21 cellular contexts compared by ENCODE assay signal in genomic region chr7:6505685-6506559, GRCh38. TPM values are rescaled to one million over a fixed set of nuclear protein-coding genes. Genes with fewer than 3 reads are reported as not detected.
DNase-seq lines count a peak whose midpoint lies in the region; ATAC-seq, FAIRE-seq and TF ChIP-seq lines count a peak whose summit lies in the region.
"Had no signal": no experiment of that assay in that cellular context is flagged by ENCODE, and none has a peak within 500 bp of the region (broad histone marks: within the 10 kb centered on the region; RNA-seq: fewer than 3 reads in every experiment).

No MANE protein-coding gene starts in this region.

- H4K20me1 ChIP-seq in BLaER1 (peaks cover 57% of the 10 kb centered on the region), H1 (replicated peaks in 1 of 2; ENCODE audit: control insufficient read depth in 1 of 2, insufficient read depth in 2 of 2, low read length in 2 of 2) (no peaks in the 10 kb centered on the region)

- H3K79me1 ChIP-seq in H1 (ENCODE audit: low read depth, low read length) = no peaks in the 10 kb centered on the region

- POLR2A ChIA-PET in A549 (lab: Yijun Ruan, JAX) (no interaction called here), H1 (lab: Charles Lee; ENCODE audit: partially characterized antibody) (no interaction called here)

- H4K91ac ChIP-seq in H1 (replicated peaks; ENCODE audit: insufficient read length, low read length) = no peak overlapping the region

- H2BK12ac ChIP-seq in H1 (ENCODE audit: low read depth, low read length) = no peak overlapping the region

- H3K27me3 ChIP-seq in BLaER1 = no peaks in the 10 kb centered on the region
- H3K27me3 ChIP-seq in H1 (replicated peaks in 1 of 4; ENCODE audit: control insufficient read depth in 3 of 4, extremely low read depth in 1 of 4, insufficient read depth in 3 of 4, low read length in 3 of 4) = peaks cover 0 to 5% (median 1%) of the 10 kb centered on the region in 4 experiments; a peak in 4 of 7 replicates
- no peaks in the 10 kb centered on the region for H3K27me3 ChIP-seq in lower lobe of right lung (ENCODE audit: low read depth)
- H3K27me3 ChIP-seq: breast epithelium, heart left ventricle, tibial nerve had no signal

- H3K4me1 ChIP-seq in A549 (no peaks in the 10 kb centered on the region), BLaER1 (peaks cover 25% of the 10 kb centered on the region), H1 (replicated peaks in 1 of 4; ENCODE audit: control insufficient read depth in 3 of 4, insufficient read depth in 4 of 4, low read length in 3 of 4) (peaks cover 0 to 14% (median 6%) of the 10 kb centered on the region in 4 experiments; a peak in 6 of 7 replicates), lower lobe of right lung (peaks cover 14% of the 10 kb centered on the region)

- H3K27ac ChIP-seq in A549 (no peak overlapping the region), BLaER1 (no peak overlapping the region), H1 (ENCODE audit: low read depth, low read length) (no peak overlapping the region), lower lobe of right lung (no peak overlapping the region)
- H3K27ac ChIP-seq: GM23248, heart left ventricle, tibial nerve had no signal

- H4K5ac ChIP-seq in H1 (ENCODE audit: insufficient read length, low read depth, low read length) = no peak overlapping the region

- no peak overlapping the region; the same call in 1 of the 2 replicates for H3K9ac ChIP-seq in BLaER1
- H3K9ac ChIP-seq in H1 (replicated peaks in 1 of 4; ENCODE audit: extremely low read depth in 1 of 4, low read depth in 3 of 4, low read length in 3 of 4) = no peak overlapping the region
- H3K9ac ChIP-seq: GM23248 had no signal

- H2AK5ac ChIP-seq in H1 (ENCODE audit: low read depth, low read length) = no peak overlapping the region

- no peak overlapping the region for H3K4ac ChIP-seq in H1 (replicated peaks; ENCODE audit: insufficient read length, low read depth, low read length)

- CTCF ChIA-PET in A549 (lab: Yijun Ruan, JAX) = interaction anchor here (1.5 kb wide), 1 partner anchor 53 kb away, joined by 3 read pairs; no protein-coding TSS in a partner anchor
- CTCF ChIA-PET in H1 (lab: Charles Lee; ENCODE audit: partially characterized antibody) = interaction anchor here (0.9 to 1.4 kb wide), 3 partner anchors 9 to 69 kb away, joined by 4 to 5 read pairs (median 5); no protein-coding TSS in a partner anchor

- WGBS in A549 (ENCODE audit: missing lambda C conversion rate) = 26% methylated on average over 17 of the region's 20 CpGs
- 87% methylated on average over 20 of the region's 20 CpGs; no CpG with 5 or more reads in 1 of the 2 experiments for WGBS in H1 (ENCODE audit: extremely low coverage in 1 of 2, insufficient coverage in 1 of 2, insufficient read length in 1 of 2, insufficient replicate concordance in 2 of 2, low coverage in 1 of 2, low lambda C conversion rate in 2 of 2, missing lambda C conversion rate in 1 of 2), 2 experiments

- H3K4me3 ChIP-seq in A549 (no peak overlapping the region), BLaER1 (no peak overlapping the region), H1 (ENCODE audit: extremely low read depth in 1 of 4, insufficient read depth in 2 of 4, low read depth in 3 of 4, low read length in 4 of 4) (no peak overlapping the region), lower lobe of right lung (no peak overlapping the region)
- H3K4me3 ChIP-seq: GM23248, tibial nerve had no signal

- no peak overlapping the region; the same call in 1 of the 2 replicates for H4K8ac ChIP-seq in H1 (ENCODE audit: extremely low read depth, insufficient read depth, low read length)

- DNase-seq in A549 (ENCODE audit: low read depth in 1 of 2, low spot score in 1 of 2) = no peak
- DNase-seq in NCI-H69 (lab: John Stamatoyannopoulos, UW) = peak; percentile 29
- DNase-seq in H1 (ENCODE audit: low read depth in 1 of 2, low spot score in 2 of 2) = no peak
- DNase-seq in lower lobe of right lung = no peak
- DNase-seq in iPS-NIHi11 (ENCODE audit: low spot score) = no peak
- DNase-seq: activated CD4-positive, alpha-beta T cell treated with anti-CD3 and anti-CD28 coated beads for 48 hours; COR-L47; cortex of kidney; GM23248; heart left ventricle; NCI-H1048; NCI-H2081 treated with DMSO at 0.1 percent for 48 hours; small intestine; stimulated activated naive CD4-positive, alpha-beta T cell treated with Interleukin-2 at 50 U/mL for 16 hours had no signal

- no peak for ATAC-seq in A549
- no peak for ATAC-seq in lower lobe of right lung
- ATAC-seq in GM21447 (IDR thresholded peaks at IDR 0.05; ENCODE audit: unreplicated experiment) = no peak
- ATAC-seq: heart left ventricle, left lung had no signal

- TF ChIP-seq EP300 in A549 (IDR thresholded peaks at IDR 0.05) = no peak
- TF ChIP-seq EP300 in H1 (IDR thresholded peaks at IDR 0.05; ENCODE audit: borderline replicate concordance in 1 of 2, low read depth in 2 of 2, low read length in 2 of 2) = no peak

- H2BK20ac ChIP-seq in H1 (ENCODE audit: low read length) = no peak overlapping the region

- no peak for TF ChIP-seq POLR2A in A549 (IDR thresholded peaks at IDR 0.05; ENCODE audit: low read length)
- TF ChIP-seq POLR2A in H1 (IDR thresholded peaks at IDR 0.05; ENCODE audit: control extremely low read depth in 1 of 2, low read depth in 2 of 2, low read length in 2 of 2) = no peak

- no peak overlapping the region for H3K56ac ChIP-seq in H1 (replicated peaks; ENCODE audit: insufficient read length, low read depth, low read length)

- peaks cover 11% of the 10 kb centered on the region; the same call in 1 of the 2 replicates for H3K23me2 ChIP-seq in H1 (ENCODE audit: low read depth, low read length)

- FAIRE-seq in A549 (lab: Jason Lieb, UNC) (no peak), H1 (lab: Jason Lieb, UNC) (no peak)
- FAIRE-seq: small intestine, TTC549 had no signal

- TF ChIP-seq RAD21 in A549 (conservative IDR thresholded peaks at IDR 0.05 in 1 of 2, IDR thresholded peaks at IDR 0.05 in 1 of 2) (no peak), H1 (IDR thresholded peaks at IDR 0.05 in 1 of 2, conservative IDR thresholded peaks at IDR 0.05 in 1 of 2; ENCODE audit: low read depth in 2 of 2, low read length in 2 of 2) (no peak)

- H3K4me2 ChIP-seq in A549 (peak overlapping the region; percentile 22; the same call in 2 of the 3 replicates), BLaER1 (peak overlapping the region; percentile 98), H1 (ENCODE audit: insufficient read depth in 1 of 2, low read depth in 2 of 2, low read length in 2 of 2) (no peak overlapping the region; a peak in 1 of 4 replicates)

- H2BK5ac ChIP-seq in H1 (ENCODE audit: low read depth, low read length) = no peak overlapping the region

- H3K36me3 ChIP-seq in BLaER1 (peaks cover 76% of the 10 kb centered on the region), H1 (ENCODE audit: control insufficient read depth in 2 of 4, insufficient read depth in 4 of 4, low read length in 3 of 4) (no peaks in the 10 kb centered on the region), lower lobe of right lung (no peaks in the 10 kb centered on the region)
- H3K36me3 ChIP-seq: breast epithelium, heart left ventricle, left lung, tibial nerve had no signal

- H3K14ac ChIP-seq in H1 (ENCODE audit: insufficient read length) = no peak overlapping the region

- intact Hi-C loops in lower lobe of right lung (cut with DNase I) = no loop called here

- H2BK120ac ChIP-seq in H1 (replicated peaks; ENCODE audit: low read depth, low read length) = no peak overlapping the region

- no peak overlapping the region for H2AFZ ChIP-seq in H1 (ENCODE audit: low read length)
- H2AFZ ChIP-seq: GM23248 had no signal

- H3K9me3 ChIP-seq in A549 (no peaks in the 10 kb centered on the region), BLaER1 (no peaks in the 10 kb centered on the region), H1 (ENCODE audit: insufficient read depth in 2 of 2, low read depth in 1 of 2, low read length in 1 of 2) (no peaks in the 10 kb centered on the region), lower lobe of right lung (no peaks in the 10 kb centered on the region)
- H3K9me3 ChIP-seq: breast epithelium, heart left ventricle, left lung, tibial nerve had no signal

- no peak overlapping the region for H3K18ac ChIP-seq in H1 (ENCODE audit: extremely low read depth, low read length)

- H3K23ac ChIP-seq in H1 (ENCODE audit: insufficient read length) = no peak overlapping the region

- H2BK15ac ChIP-seq in H1 (ENCODE audit: low read length) = peak overlapping the region; percentile 5; the same call in 1 of the 2 replicates

- TF ChIP-seq CTCF in A549 (IDR thresholded peaks at IDR 0.05) (no peak), H1 (IDR thresholded peaks at IDR 0.05; ENCODE audit: control extremely low read depth in 1 of 3, insufficient read depth in 1 of 3, low read depth in 1 of 3, low read length in 3 of 3) (no peak), lower lobe of right lung (IDR thresholded peaks at IDR 0.05) (no peak)

- peaks cover 0 to 2% of the 10 kb centered on the region in 2 experiments; a peak in 1 of 4 replicates for H3K79me2 ChIP-seq in H1 (ENCODE audit: control insufficient read depth in 1 of 2, insufficient read depth in 2 of 2, low read length in 2 of 2)

RNA-seq across cellular contexts. Expression of gene KDELR2, which starts 22.0 kb away (rescaled TPM):
- 172 and 192 TPM in 2 replicates for polyA plus RNA-seq in A549 (2011; rRNA removed)
- 74.8 and 91.9 TPM in 2 replicates for polyA plus RNA-seq in A549 (2012; cell fraction: cytosol; rRNA removed)
- polyA plus RNA-seq in A549 (2012; cell fraction: nucleus; rRNA removed) = 37.1 and 58.4 TPM in 2 replicates
- polyA plus RNA-seq in A549 (2017; fragmentation: RNase III; extraction: RNeasy Plus Mini Kit Qiagen cat#74134 plus additional on column Dnase treatment) = 135 to 142 TPM (median 136 TPM) in 3 replicates
- 102 and 122 TPM in 2 replicates for polyA minus RNA-seq in A549 (2011; rRNA and poly(A)+ RNA removed)
- 75.3 and 82.9 TPM in 2 replicates for total RNA-seq in H1 (2021; fragmentation: NEBNext Ultra II Directional; extraction: Animal tissue kit (Norgen Biotek cat#: 25700))
- polyA plus RNA-seq in H1 (2011; rRNA removed) = 54.1 and 66.8 TPM in 2 replicates
- 48.6 TPM for polyA plus RNA-seq in H1 (2011; cell fraction: cytosol; rRNA removed)
- polyA plus RNA-seq in H1 (2011; cell fraction: nucleus; rRNA removed) = 21.9 TPM
- 45.3 to 54.2 TPM (median 47.7 TPM) in 4 replicates for polyA plus RNA-seq in H1 (2012, experiment 1 of 2)
- 35.5 TPM for polyA plus RNA-seq in H1 (2012, experiment 2 of 2)
- 79.4 TPM for polyA plus RNA-seq in H1 (2013, experiment 1 of 2)
- polyA plus RNA-seq in H1 (2013, experiment 2 of 2) = 94.5 TPM
- 57.5 and 65.0 TPM in 2 replicates for polyA minus RNA-seq in H1 (2011; rRNA and poly(A)+ RNA removed)
- 36.8 TPM for polyA minus RNA-seq in H1 (2011; cell fraction: cytosol; rRNA and poly(A)+ RNA removed)
- polyA minus RNA-seq in H1 (2011; cell fraction: nucleus; rRNA and poly(A)+ RNA removed) = 25.1 TPM
- total RNA-seq in lower lobe of right lung = 105 TPM

RNA-seq across cellular contexts. Expression of gene GRID2IP, which starts 45.3 kb away (rescaled TPM):
- 0.03 TPM in 1 of 2 replicates, not detected in the other for polyA plus RNA-seq in A549 (2011; rRNA removed)
- 0.01 TPM in 1 of 2 replicates, not detected in the other for polyA plus RNA-seq in A549 (2012; cell fraction: cytosol; rRNA removed)
- 0.02 TPM in 1 of 2 replicates, not detected in the other for polyA plus RNA-seq in A549 (2012; cell fraction: nucleus; rRNA removed)
- polyA plus RNA-seq in A549 (2017; fragmentation: RNase III; extraction: RNeasy Plus Mini Kit Qiagen cat#74134 plus additional on column Dnase treatment) = 0.03 TPM in 1 of 3 replicates, not detected in the others
- not detected in 2 replicates for polyA minus RNA-seq in A549 (2011; rRNA and poly(A)+ RNA removed)
- 1.0 and 1.3 TPM in 2 replicates for total RNA-seq in H1 (2021; fragmentation: NEBNext Ultra II Directional; extraction: Animal tissue kit (Norgen Biotek cat#: 25700))
- 0.80 and 1.5 TPM in 2 replicates for polyA plus RNA-seq in H1 (2011; rRNA removed)
- 1.2 TPM for polyA plus RNA-seq in H1 (2011; cell fraction: cytosol; rRNA removed)
- polyA plus RNA-seq in H1 (2011; cell fraction: nucleus; rRNA removed) = 4.7 TPM
- polyA plus RNA-seq in H1 (2012, experiment 1 of 2) = 0.54 to 1.5 TPM (median 0.94 TPM) in 4 replicates
- 0.38 TPM for polyA plus RNA-seq in H1 (2012, experiment 2 of 2)
- 0.67 TPM for polyA plus RNA-seq in H1 (2013, experiment 1 of 2)
- polyA plus RNA-seq in H1 (2013, experiment 2 of 2) = 0.64 TPM
- 1.0 and 1.7 TPM in 2 replicates for polyA minus RNA-seq in H1 (2011; rRNA and poly(A)+ RNA removed)
- 2.3 TPM for polyA minus RNA-seq in H1 (2011; cell fraction: cytosol; rRNA and poly(A)+ RNA removed)
- 4.9 TPM for polyA minus RNA-seq in H1 (2011; cell fraction: nucleus; rRNA and poly(A)+ RNA removed)
- total RNA-seq in lower lobe of right lung = 0.41 TPM
- total RNA-seq: GM23248, NCI-H460, tibial nerve had no signal
- polyA plus RNA-seq: GM23248 had no signal

RNA-seq across cellular contexts. Expression of gene DAGLB, which starts 58.2 kb away (rescaled TPM):
- 19.3 and 19.7 TPM in 2 replicates for polyA plus RNA-seq in A549 (2011; rRNA removed)
- 15.8 and 18.5 TPM in 2 replicates for polyA plus RNA-seq in A549 (2012; cell fraction: cytosol; rRNA removed)
- polyA plus RNA-seq in A549 (2012; cell fraction: nucleus; rRNA removed) = 69.2 and 108 TPM in 2 replicates
- polyA plus RNA-seq in A549 (2017; fragmentation: RNase III; extraction: RNeasy Plus Mini Kit Qiagen cat#74134 plus additional on column Dnase treatment) = 14.5 to 19.1 TPM (median 15.7 TPM) in 3 replicates
- polyA minus RNA-seq in A549 (2011; rRNA and poly(A)+ RNA removed) = 32.9 and 46.0 TPM in 2 replicates
- 22.1 and 27.0 TPM in 2 replicates for total RNA-seq in H1 (2021; fragmentation: NEBNext Ultra II Directional; extraction: Animal tissue kit (Norgen Biotek cat#: 25700))
- polyA plus RNA-seq in H1 (2011; rRNA removed) = 39.6 and 43.3 TPM in 2 replicates
- 26.5 TPM for polyA plus RNA-seq in H1 (2011; cell fraction: cytosol; rRNA removed)
- 48.0 TPM for polyA plus RNA-seq in H1 (2011; cell fraction: nucleus; rRNA removed)
- polyA plus RNA-seq in H1 (2012, experiment 1 of 2) = 22.5 to 29.8 TPM (median 25.0 TPM) in 4 replicates
- 26.1 TPM for polyA plus RNA-seq in H1 (2012, experiment 2 of 2)
- 27.5 TPM for polyA plus RNA-seq in H1 (2013, experiment 1 of 2)
- polyA plus RNA-seq in H1 (2013, experiment 2 of 2) = 25.2 TPM
- polyA minus RNA-seq in H1 (2011; rRNA and poly(A)+ RNA removed) = 70.6 and 75.3 TPM in 2 replicates
- 28.5 TPM for polyA minus RNA-seq in H1 (2011; cell fraction: cytosol; rRNA and poly(A)+ RNA removed)
- polyA minus RNA-seq in H1 (2011; cell fraction: nucleus; rRNA and poly(A)+ RNA removed) = 69.8 TPM
- 40.6 TPM for total RNA-seq in lower lobe of right lung

Comparison
In these comparisons a context has a peak if more than half of its experiments do, and no peak if none do; other contexts are left out.
1. H3K4me2 ChIP-seq: peak in A549 (single experiment) and BLaER1 (single experiment); none in H1 (0 of 2).
2. Of the 18 proteins assayed by ChIP-seq in both H1 and A549: peak only in H1: none; only in A549: MAFK; in both: none; in neither: 17.